In genomic region chr17:48100591-48101011, GRCh38 we compare ENCODE assay signal across 8 cellular contexts. TPM values are rescaled to one million over a fixed set of nuclear protein-coding genes. Genes with fewer than 3 reads are reported as not detected.
A peak's percentile ranks its signal among the peaks of the same experiment; 100 is the strongest.
DNase-seq lines count a peak whose midpoint lies in the region; ATAC-seq and TF ChIP-seq lines count a peak whose summit lies in the region.

No MANE protein-coding gene starts in this region.

- DNase-seq in SIG-M5 treated with dmso at 0.1 percent for 504 hours (lab: John Stamatoyannopoulos, UW; ENCODE audit: unreplicated experiment) = peak; percentile 60
- no peak for DNase-seq in SIG-M5 (lab: John Stamatoyannopoulos, UW)
- DNase-seq in MG63 = peak; percentile 70
- peak; percentile 74 for DNase-seq in WTC11 (ENCODE audit: low spot score)
- peak; percentile 46 to 80 for DNase-seq in foreskin fibroblast
- no peak for DNase-seq in neuronal stem cell (ENCODE audit: low spot score)

- peaks cover 10% of the 10 kb centered on the region for H3K9me3 Mint-ChIP-seq in WTC11

- H2BK12ac ChIP-seq in neuronal stem cell (ENCODE audit: low read length) = no peak overlapping the region

- CTCF ChIA-PET in WTC11 (lab: Charles Lee) = interaction anchor here (0.5 to 3.3 kb wide), 13 partner anchors 20 to 235 kb away, joined by 3 to 19 read pairs (median 3); partner anchors contain the start of gene CDK5RAP3

- H2BK5ac ChIP-seq in neuronal stem cell (ENCODE audit: low read length) = peak overlapping the region; percentile 79

- H2AFZ ChIP-seq in neuronal stem cell (ENCODE audit: low read length) = peak overlapping the region; percentile 88

- H3K27ac Mint-ChIP-seq in WTC11 = peak overlapping the region; percentile 97

- H3K27ac ChIP-seq in neuronal stem cell (replicated peaks; ENCODE audit: low read length) = peak overlapping the region; percentile 96

- peak overlapping the region; percentile 66 for H2BK120ac ChIP-seq in neuronal stem cell (ENCODE audit: low read depth, low read length)

- H3K27me3 ChIP-seq in MG63 (no peaks in the 10 kb centered on the region), neuronal stem cell (ENCODE audit: control insufficient read depth in 3 of 3, insufficient read depth in 3 of 3, low read depth in 1 of 3, low read length in 3 of 3) (no peaks in the 10 kb centered on the region)

- H3K18ac ChIP-seq in neuronal stem cell (ENCODE audit: low read length) = peak overlapping the region; percentile 96

- POLR2A ChIA-PET in WTC11 (lab: Charles Lee) = interaction anchor here (1.0 to 1.5 kb wide), 6 partner anchors 16 to 52 kb away, joined by 3 to 8 read pairs (median 6); no protein-coding TSS in a partner anchor

- H3K36me3 Mint-ChIP-seq in WTC11 = no peaks in the 10 kb centered on the region

- H3K4me1 ChIP-seq in neuronal stem cell (ENCODE audit: control insufficient read depth in 2 of 2, insufficient read depth in 1 of 2, low read depth in 1 of 2, low read length in 2 of 2) = no peaks in the 10 kb centered on the region

- H3K9me3 ChIP-seq in MG63 (peaks cover 6% of the 10 kb centered on the region), neuronal stem cell (replicated peaks in 1 of 2; ENCODE audit: control insufficient read depth in 2 of 2, insufficient read depth in 1 of 2, low read depth in 1 of 2, low read length in 2 of 2) (peaks cover 0 to 3% of the 10 kb centered on the region in 2 donors)

- H3K4ac ChIP-seq in neuronal stem cell (ENCODE audit: low read length) = no peak overlapping the region

- H3K4me1 Mint-ChIP-seq in WTC11 = peaks cover 11% of the 10 kb centered on the region

- H3K79me1 ChIP-seq in neuronal stem cell (ENCODE audit: low read depth, low read length) = peaks cover 3% of the 10 kb centered on the region

- H3K9ac ChIP-seq in neuronal stem cell (ENCODE audit: low read depth, low read length, poor library complexity) = peak overlapping the region; percentile 94

- no peak overlapping the region for H4K91ac ChIP-seq in neuronal stem cell (ENCODE audit: low read depth, low read length, poor library complexity)

- H4K8ac ChIP-seq in neuronal stem cell (ENCODE audit: low read depth, low read length) = no peak overlapping the region

- ATAC-seq in WTC11 (peak; percentile 62), GM18858 (IDR thresholded peaks at IDR 0.05; ENCODE audit: unreplicated experiment) (no peak), HG02970 (IDR thresholded peaks at IDR 0.05; ENCODE audit: low FRiP score, unreplicated experiment) (no peak)

- peak overlapping the region; percentile 73 for H3K4me2 ChIP-seq in neuronal stem cell (ENCODE audit: insufficient read depth, low read length, poor library complexity, severe bottlenecking)

- TF ChIP-seq CTCF in WTC11 (IDR thresholded peaks at IDR 0.05) = no peak
- TF ChIP-seq CTCF in foreskin fibroblast (IDR thresholded peaks at IDR 0.05; ENCODE audit: low read depth, low read length) = no peak

- peak overlapping the region; percentile 87 for H3K4me3 Mint-ChIP-seq in WTC11

- H2BK15ac ChIP-seq in neuronal stem cell (ENCODE audit: low read length) = no peak overlapping the region

- peaks cover 5% of the 10 kb centered on the region; the same call in 1 of the 2 replicates for H3K27me3 Mint-ChIP-seq in WTC11 (ENCODE audit: low read depth)

- H3K36me3 ChIP-seq in MG63 = peaks cover 24% of the 10 kb centered on the region
- H3K36me3 ChIP-seq in neuronal stem cell (replicated peaks in 1 of 2; ENCODE audit: control insufficient read depth in 2 of 2, insufficient read depth in 2 of 2, low read length in 2 of 2) = peaks cover 3 to 30% of the 10 kb centered on the region in 2 donors

- peak overlapping the region; percentile 70 for H3K23ac ChIP-seq in neuronal stem cell (ENCODE audit: low read depth, low read length, poor library complexity)

- H3K14ac ChIP-seq in neuronal stem cell (ENCODE audit: low read length) = peak overlapping the region; percentile 97

- no peak overlapping the region for H2AK5ac ChIP-seq in neuronal stem cell (ENCODE audit: low read depth, low read length)

- peak overlapping the region; percentile 73 for H3K4me3 ChIP-seq in MG63
- H3K4me3 ChIP-seq in foreskin fibroblast (ENCODE audit: low read depth in 1 of 2, low read length in 2 of 2) = peak overlapping the region; percentile 94 to 95
- peak overlapping the region; percentile 83 to 95 for H3K4me3 ChIP-seq in neuronal stem cell (ENCODE audit: low read length in 2 of 2)

- WGBS in neuronal stem cell (ENCODE audit: extremely low coverage in 2 of 2, insufficient read length in 2 of 2, insufficient replicate concordance in 1 of 2), 2 donors = no CpG with 5 or more reads among the region's 23 CpGs

TF ChIP-seq in WTC11, 78 proteins besides CTCF, POLR2A, EP300 and RAD21 (continues in another document):
- TF ChIP-seq MYBL2 (CRISPR knock-in tag; IDR thresholded peaks at IDR 0.05) (no peak), ZNF423 (CRISPR knock-in tag; IDR thresholded peaks at IDR 0.05) (no peak), ELF4 (CRISPR knock-in tag; IDR thresholded peaks at IDR 0.05; ENCODE audit: low read depth) (no peak), NR2C2 (CRISPR knock-in tag; IDR thresholded peaks at IDR 0.05) (no peak), PRDM15 (CRISPR knock-in tag; IDR thresholded peaks at IDR 0.05) (no peak), NR1H2 (CRISPR knock-in tag; IDR thresholded peaks at IDR 0.05) (no peak), MLX (CRISPR knock-in tag; IDR thresholded peaks at IDR 0.05) (no peak), TEAD4 (CRISPR knock-in tag; IDR thresholded peaks at IDR 0.05) (no peak), ZNF232 (CRISPR knock-in tag; IDR thresholded peaks at IDR 0.05) (peak; percentile 72; the same call in 1 of the 2 replicates), JUN (CRISPR knock-in tag; IDR thresholded peaks at IDR 0.05) (no peak), SOX15 (CRISPR knock-in tag; IDR thresholded peaks at IDR 0.05) (no peak), NR3C1 (CRISPR knock-in tag; conservative IDR thresholded peaks at IDR 0.05; ENCODE audit: low read depth) (no peak)
- TF ChIP-seq, protein P1, sequence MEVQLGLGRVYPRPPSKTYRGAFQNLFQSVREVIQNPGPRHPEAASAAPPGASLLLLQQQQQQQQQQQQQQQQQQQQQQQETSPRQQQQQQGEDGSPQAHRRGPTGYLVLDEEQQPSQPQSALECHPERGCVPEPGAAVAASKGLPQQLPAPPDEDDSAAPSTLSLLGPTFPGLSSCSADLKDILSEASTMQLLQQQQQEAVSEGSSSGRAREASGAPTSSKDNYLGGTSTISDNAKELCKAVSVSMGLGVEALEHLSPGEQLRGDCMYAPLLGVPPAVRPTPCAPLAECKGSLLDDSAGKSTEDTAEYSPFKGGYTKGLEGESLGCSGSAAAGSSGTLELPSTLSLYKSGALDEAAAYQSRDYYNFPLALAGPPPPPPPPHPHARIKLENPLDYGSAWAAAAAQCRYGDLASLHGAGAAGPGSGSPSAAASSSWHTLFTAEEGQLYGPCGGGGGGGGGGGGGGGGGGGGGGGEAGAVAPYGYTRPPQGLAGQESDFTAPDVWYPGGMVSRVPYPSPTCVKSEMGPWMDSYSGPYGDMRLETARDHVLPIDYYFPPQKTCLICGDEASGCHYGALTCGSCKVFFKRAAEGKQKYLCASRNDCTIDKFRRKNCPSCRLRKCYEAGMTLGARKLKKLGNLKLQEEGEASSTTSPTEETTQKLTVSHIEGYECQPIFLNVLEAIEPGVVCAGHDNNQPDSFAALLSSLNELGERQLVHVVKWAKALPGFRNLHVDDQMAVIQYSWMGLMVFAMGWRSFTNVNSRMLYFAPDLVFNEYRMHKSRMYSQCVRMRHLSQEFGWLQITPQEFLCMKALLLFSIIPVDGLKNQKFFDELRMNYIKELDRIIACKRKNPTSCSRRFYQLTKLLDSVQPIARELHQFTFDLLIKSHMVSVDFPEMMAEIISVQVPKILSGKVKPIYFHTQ (CRISPR knock-in tag; IDR thresholded peaks at IDR 0.05) = no peak

RNA-seq across cellular contexts. Expression of gene CBX1, which starts 0.7 kb away (rescaled TPM):
- 50.7 and 59.1 TPM in 2 replicates for total RNA-seq in MG63 (2014; rRNA removed; shearing (Covaris generic); ENCODE audit: low replicate concordance)
- 162 to 167 TPM (median 165 TPM) in 3 replicates for total RNA-seq in WTC11 (2021)
- 194 TPM for polyA plus RNA-seq in neuronal stem cell (2013, experiment 1 of 2)
- 198 TPM for polyA plus RNA-seq in neuronal stem cell (2013, experiment 2 of 2)

RNA-seq across cellular contexts. Expression of gene SNX11, which starts 7.0 kb away (rescaled TPM):
- 19.3 and 19.7 TPM in 2 replicates for total RNA-seq in MG63 (2014; rRNA removed; shearing (Covaris generic); ENCODE audit: low replicate concordance)
- total RNA-seq in WTC11 (2021) = 19.3 to 24.5 TPM (median 20.1 TPM) in 3 replicates
- 11.8 TPM for polyA plus RNA-seq in neuronal stem cell (2013, experiment 1 of 2)
- 10.6 TPM for polyA plus RNA-seq in neuronal stem cell (2013, experiment 2 of 2)

RNA-seq across cellular contexts. Expression of gene NFE2L1, which starts 52.4 kb away (rescaled TPM):
- 33.6 and 47.7 TPM in 2 replicates for total RNA-seq in MG63 (2014; rRNA removed; shearing (Covaris generic); ENCODE audit: low replicate concordance)
- total RNA-seq in WTC11 (2021) = 130 to 149 TPM (median 131 TPM) in 3 replicates
- 69.4 TPM for polyA plus RNA-seq in neuronal stem cell (2013, experiment 1 of 2)
- 72.5 TPM for polyA plus RNA-seq in neuronal stem cell (2013, experiment 2 of 2)

Comparison
In these comparisons a context has a peak if more than half of its experiments do, and no peak if none do; other contexts are left out.
1. DNase-seq: peak in SIG-M5 treated with dmso at 0.1 percent for 504 hours (single experiment), MG63 (single experiment), WTC11 (single experiment) and foreskin fibroblast (2 of 2); none in SIG-M5 (single experiment) and neuronal stem cell (single experiment).
2. Peak in every context shown above with its lines, with median percentiles within 50 percentile points of each other: H3K4me3 ChIP-seq.